ENCODE assay signal across 16 cellular contexts in the genomic region with DNA sequence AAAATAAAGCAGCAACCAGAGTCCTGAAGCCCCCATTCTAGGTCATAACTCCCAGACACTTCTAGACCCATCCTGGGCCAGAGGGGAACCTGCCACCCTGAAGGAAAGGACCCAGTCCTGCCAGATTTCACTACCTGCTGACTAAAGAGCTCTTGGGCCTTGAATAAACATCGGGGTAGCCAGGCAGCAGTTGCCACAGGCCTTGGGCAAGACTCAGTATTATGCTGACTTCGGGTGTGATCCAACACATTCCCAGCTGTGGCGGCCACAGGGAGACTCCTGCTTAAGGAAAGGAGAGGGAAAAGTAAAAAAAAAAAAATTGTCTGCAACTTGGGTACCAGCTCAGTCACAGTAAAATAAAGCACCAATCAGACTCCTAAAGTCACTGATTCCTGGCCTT. TPM values are rescaled to one million over a fixed set of nuclear protein-coding genes. Genes with fewer than 3 reads are reported as not detected.
DNase-seq lines count a peak whose midpoint lies in the region; ATAC-seq and TF ChIP-seq lines count a peak whose summit lies in the region.
"Had no signal": no experiment of that assay in that cellular context is flagged by ENCODE, and none has a peak within 500 bp of the region (broad histone marks: within the 10 kb centered on the region; RNA-seq: fewer than 3 reads in every experiment).

No MANE protein-coding gene starts in this region.

- H3K27ac Mint-ChIP-seq in osteocyte (ENCODE audit: unreplicated experiment), result peak overlapping the region; percentile 50

- peak; percentile 89 for ATAC-seq in left lobe of liver
- ATAC-seq: HCT116 had no signal

- peaks cover 14% of the 10 kb centered on the region for H3K4me1 Mint-ChIP-seq in osteocyte (ENCODE audit: unreplicated experiment)

- DNase-seq in H4 (ENCODE audit: low spot score) (peak; percentile 43), RPMI7951 (ENCODE audit: low read depth) (peak; percentile 60), left lobe of liver (ENCODE audit: low spot score) (no peak), osteocyte (ENCODE audit: extremely low spot score, unreplicated experiment) (no peak), NCI-H2227 (lab: John Stamatoyannopoulos, UW; ENCODE audit: unreplicated experiment) (no peak), NCI-H1417 (lab: John Stamatoyannopoulos, UW) (no peak), iPS-NIHi11 (ENCODE audit: low spot score) (no peak), NCI-H2196 treated with DMSO at 0.1 percent for 48 hours (lab: John Stamatoyannopoulos, UW; ENCODE audit: unreplicated experiment) (no peak)
- DNase-seq: GF-D8, NCI-H1048, NCI-H146, NCI-H2081 treated with DMSO at 0.1 percent for 48 hours, NCI-H2227 treated with DMSO at 0.1 percent for 48 hours, NCI-H526 treated with DMSO at 0.1 percent for 48 hours, RPMI8226 had no signal

- H3K9me3 Mint-ChIP-seq in osteocyte (ENCODE audit: unreplicated experiment), result peaks cover 17% of the 10 kb centered on the region

- no peaks in the 10 kb centered on the region for H3K27me3 Mint-ChIP-seq in osteocyte (ENCODE audit: unreplicated experiment)

- H3K4me3 Mint-ChIP-seq in osteocyte (ENCODE audit: unreplicated experiment), result no peak overlapping the region

- no peak for TF ChIP-seq CTCF in osteocyte (IDR thresholded peaks at IDR 0.05)

- H3K36me3 Mint-ChIP-seq in osteocyte (ENCODE audit: unreplicated experiment), result peaks cover 19% of the 10 kb centered on the region

RNA-seq across cellular contexts. Expression of gene NEDD4, which starts 23.8 kb away (rescaled TPM):
- total RNA-seq in H4 (2014; rRNA removed; shearing (Covaris generic)), result 31.5 and 35.6 TPM in 2 replicates
- 30.8 and 32.2 TPM in 2 replicates for total RNA-seq in RPMI7951 (2014; rRNA removed; shearing (Covaris generic))
- 15.3 TPM for total RNA-seq in left lobe of liver
- 23.9 and 24.1 TPM in 2 replicates for total RNA-seq in osteocyte

Comparison
In these comparisons a context has a peak if more than half of its experiments do, and no peak if none do; other contexts are left out.
1. DNase-seq: peak in H4 (single experiment) and RPMI7951 (single experiment); none in left lobe of liver (single experiment), osteocyte (single experiment), NCI-H2227 (single experiment), NCI-H1417 (0 of 3), iPS-NIHi11 (single experiment) and NCI-H2196 treated with DMSO at 0.1 percent for 48 hours (single experiment).